Comparison of ENCODE assay signal across 1 cellular context in genomic region chr19:29545447-29545846, GRCh38. TPM values are rescaled to one million over a fixed set of nuclear protein-coding genes. Genes with fewer than 3 reads are reported as not detected.
"Had no signal": no experiment of that assay in that cellular context is flagged by ENCODE, and none has a peak within 500 bp of the region (broad histone marks: within the 10 kb centered on the region; RNA-seq: fewer than 3 reads in every experiment).

No MANE protein-coding gene starts in this region.

RNA-seq across cellular contexts. Expression of gene VSTM2B, which starts 19.7 kb away (rescaled TPM):
- total RNA-seq: GM12878 had no signal
- polyA plus RNA-seq: GM12878 had no signal
